Comparison of ENCODE assay signal across 10 cellular contexts in the genomic region with DNA sequence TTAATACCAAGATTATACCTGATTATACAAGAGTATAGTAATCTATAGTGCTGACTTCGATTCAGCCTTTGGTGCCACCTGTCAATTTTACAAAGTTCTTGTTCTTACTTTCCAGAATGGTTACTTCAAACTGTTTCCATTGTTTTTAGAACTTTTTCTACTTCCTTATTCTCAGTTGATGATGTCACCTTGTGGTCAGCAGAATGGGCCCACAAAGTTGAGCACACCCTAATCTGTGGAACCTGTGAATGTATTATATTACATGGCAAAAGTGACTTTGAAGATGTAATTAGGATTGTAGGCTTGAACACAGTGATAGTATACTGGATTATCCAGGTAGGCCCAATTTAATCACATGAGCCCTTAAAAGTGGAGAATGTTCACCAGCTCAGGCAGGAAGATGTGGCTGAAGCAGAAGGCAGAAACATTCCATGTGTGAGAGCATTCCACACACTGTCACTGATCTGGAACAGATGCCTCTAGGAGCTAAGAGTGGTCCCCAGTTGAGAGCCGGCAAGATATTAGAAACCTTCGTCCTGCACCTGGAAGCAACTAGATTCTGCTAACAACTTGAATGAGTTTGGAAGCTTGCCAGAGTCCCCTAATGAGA. TPM values are rescaled to one million over a fixed set of nuclear protein-coding genes. Genes with fewer than 3 reads are reported as not detected.
DNase-seq lines count a peak whose midpoint lies in the region; ATAC-seq and TF ChIP-seq lines count a peak whose summit lies in the region.
"Had no signal": no experiment of that assay in that cellular context is flagged by ENCODE, and none has a peak within 500 bp of the region (broad histone marks: within the 10 kb centered on the region; RNA-seq: fewer than 3 reads in every experiment).

No MANE protein-coding gene starts in this region.

- TF ChIP-seq EP300 in sigmoid colon (IDR thresholded peaks at IDR 0.05), result no peak

- TF ChIP-seq CTCF in kidney epithelial cell (IDR thresholded peaks at IDR 0.05; ENCODE audit: insufficient read depth, low read length, poor library complexity, severe bottlenecking), result no peak
- TF ChIP-seq CTCF in sigmoid colon (IDR thresholded peaks at IDR 0.05), result no peak

- no peak for TF ChIP-seq POLR2A in sigmoid colon (IDR thresholded peaks at IDR 0.05)

- intact Hi-C loops in sigmoid colon (cut with DNase I), result no loop called here

- no peak overlapping the region for H3K27ac ChIP-seq in sigmoid colon

- WGBS in sigmoid colon, 2 donors, result 86 to 91% methylated on average over 3 of the region's 3 CpGs

- H3K4me1 ChIP-seq in sigmoid colon, result peaks cover 0 to under 1% (median 0%) of the 10 kb centered on the region in 4 donors

- H3K27me3 ChIP-seq in kidney epithelial cell (ENCODE audit: control insufficient read depth, insufficient read depth, low read length), result no peaks in the 10 kb centered on the region
- no peaks in the 10 kb centered on the region for H3K27me3 ChIP-seq in sigmoid colon

- peak; percentile 74 to 90 for DNase-seq in NOMO-1 (lab: John Stamatoyannopoulos, UW; ENCODE audit: unreplicated experiment in 2 of 2)
- DNase-seq in kidney epithelial cell (ENCODE audit: low read depth), result peak; percentile 32
- no peak for DNase-seq in effector CD4-positive, alpha-beta T cell
- DNase-seq in stimulated activated CD4-positive, alpha-beta T cell treated with anti-CD3 and anti-CD28 coated beads, Interleukin-1b, Interleukin-23, amount 100 ng/mL, for 48 hours, result no peak
- DNase-seq in stimulated activated naive CD4-positive, alpha-beta T cell treated with Interleukin-2 at 50 U/mL for 16 hours (lab: John Stamatoyannopoulos, UW), result no peak
- no peak for DNase-seq in sigmoid colon
- DNase-seq: effector memory CD8-positive, alpha-beta T cell; stimulated activated naive CD4-positive, alpha-beta T cell had no signal

- H3K9me3 ChIP-seq in sigmoid colon, result no peaks in the 10 kb centered on the region

- no peaks in the 10 kb centered on the region for H3K36me3 ChIP-seq in kidney epithelial cell (ENCODE audit: control insufficient read depth, insufficient read depth, low read length)
- H3K36me3 ChIP-seq in sigmoid colon, result no peaks in the 10 kb centered on the region

- peak; percentile 61 for ATAC-seq in GM18508 (IDR thresholded peaks at IDR 0.05; ENCODE audit: insufficient read depth, unreplicated experiment)
- peak; percentile 48 for ATAC-seq in HG02588 (IDR thresholded peaks at IDR 0.05; ENCODE audit: unreplicated experiment)
- ATAC-seq: effector memory CD8-positive, alpha-beta T cell had no signal

- H3K4me3 ChIP-seq in kidney epithelial cell (ENCODE audit: low read depth, low read length) (no peak overlapping the region), sigmoid colon (no peak overlapping the region)

RNA-seq across cellular contexts. Expression of gene SGMS2, which starts 6.3 kb away (rescaled TPM):
- 37.0 and 64.3 TPM in 2 replicates for total RNA-seq in kidney epithelial cell
- total RNA-seq in sigmoid colon, result 100 to 1,000 TPM; 101 to 204 (median 147) TPM
- 1 to 10 TPM; 3.0 to 6.3 (median 4.2) TPM for polyA plus RNA-seq in sigmoid colon

Comparison
In these comparisons a context has a peak if more than half of its experiments do, and no peak if none do; other contexts are left out.
1. DNase-seq: peak in NOMO-1 (2 of 2) and kidney epithelial cell (single experiment); none in effector CD4-positive, alpha-beta T cell (single experiment), stimulated activated CD4-positive, alpha-beta T cell treated with anti-CD3 and anti-CD28 coated beads, Interleukin-1b, Interleukin-23, amount 100 ng/mL, for 48 hours (single experiment), stimulated activated naive CD4-positive, alpha-beta T cell treated with Interleukin-2 at 50 U/mL for 16 hours (single experiment) and sigmoid colon (single experiment).